29 cellular contexts compared by ENCODE assay signal in genomic region chr14:33894339-33894738, GRCh38. TPM values are rescaled to one million over a fixed set of nuclear protein-coding genes. Genes with fewer than 3 reads are reported as not detected.
"Had no signal": no experiment of that assay in that cellular context is flagged by ENCODE, and none has a peak within 500 bp of the region (broad histone marks: within the 10 kb centered on the region; RNA-seq: fewer than 3 reads in every experiment).

No MANE protein-coding gene starts in this region.

- H3K9me3 ChIP-seq: esophagus muscularis mucosa, esophagus squamous epithelium, gastrocnemius medialis had no signal

- H3K4me3 ChIP-seq: colonic mucosa, coronary artery, dorsolateral prefrontal cortex, esophagus muscularis mucosa, esophagus squamous epithelium, gastrocnemius medialis, gastroesophageal sphincter, heart left ventricle, heart right ventricle had no signal

- H3K36me3 ChIP-seq: colonic mucosa, esophagus muscularis mucosa, esophagus squamous epithelium, gastrocnemius medialis, gastroesophageal sphincter, heart left ventricle, heart right ventricle had no signal

- H3K27ac Mint-ChIP-seq: dendritic cell treated with granulocyte-macrophage colony-stimulating factor and Interleukin-4, amounts not matched to agents 40 ng/mL and 50 ng/mL, for 4 days; effector memory CD8-positive, alpha-beta T cell; endodermal cell had no signal

- H3K4me1 Mint-ChIP-seq: endodermal cell had no signal

- H3K27me3 ChIP-seq: colonic mucosa, dorsolateral prefrontal cortex, esophagus muscularis mucosa, esophagus squamous epithelium, gastrocnemius medialis, gastroesophageal sphincter, heart left ventricle, heart right ventricle had no signal

- H3K27me3 Mint-ChIP-seq: dendritic cell treated with granulocyte-macrophage colony-stimulating factor and Interleukin-4, amounts not matched to agents 40 ng/mL and 50 ng/mL, for 4 days; effector memory CD8-positive, alpha-beta T cell had no signal

- H3K4me1 ChIP-seq: colonic mucosa, esophagus squamous epithelium, foreskin keratinocyte, gastrocnemius medialis, gastroesophageal sphincter had no signal

- H3K4me3 Mint-ChIP-seq: dendritic cell treated with granulocyte-macrophage colony-stimulating factor and Interleukin-4, amounts not matched to agents 40 ng/mL and 50 ng/mL, for 4 days; effector memory CD8-positive, alpha-beta T cell; endodermal cell had no signal

- DNase-seq: colonic mucosa; cortex of kidney; dermis blood vessel endothelial cell; dorsolateral prefrontal cortex; effector CD4-positive, alpha-beta T cell; effector CD8-positive, alpha-beta T cell; effector memory CD4-positive, alpha-beta T cell; effector memory CD8-positive, alpha-beta T cell; endodermal cell; erythroblast; esophagus squamous epithelium; foreskin fibroblast; foreskin keratinocyte; foreskin melanocyte; gastrocnemius medialis; glutamatergic neuron; head of caudate nucleus; heart left ventricle; heart right ventricle had no signal

- H3K27ac ChIP-seq: colonic mucosa, coronary artery, dorsolateral prefrontal cortex, epithelial cell of prostate, esophagus muscularis mucosa, esophagus squamous epithelium, foreskin keratinocyte, gastrocnemius medialis, gastroesophageal sphincter, heart left ventricle, heart right ventricle had no signal

- ATAC-seq: effector memory CD8-positive, alpha-beta T cell; esophagus mucosa; foreskin keratinocyte; gastrocnemius medialis; gastroesophageal sphincter; heart left ventricle; heart right ventricle had no signal

- FAIRE-seq: colon, endometrium, endothelial cell of umbilical vein, frontal cortex had no signal

RNA-seq across cellular contexts. Expression of gene EGLN3, which starts 56.5 kb away (rescaled TPM):
- polyA plus RNA-seq: endothelial cell of umbilical vein had no signal
